In the genomic region with DNA sequence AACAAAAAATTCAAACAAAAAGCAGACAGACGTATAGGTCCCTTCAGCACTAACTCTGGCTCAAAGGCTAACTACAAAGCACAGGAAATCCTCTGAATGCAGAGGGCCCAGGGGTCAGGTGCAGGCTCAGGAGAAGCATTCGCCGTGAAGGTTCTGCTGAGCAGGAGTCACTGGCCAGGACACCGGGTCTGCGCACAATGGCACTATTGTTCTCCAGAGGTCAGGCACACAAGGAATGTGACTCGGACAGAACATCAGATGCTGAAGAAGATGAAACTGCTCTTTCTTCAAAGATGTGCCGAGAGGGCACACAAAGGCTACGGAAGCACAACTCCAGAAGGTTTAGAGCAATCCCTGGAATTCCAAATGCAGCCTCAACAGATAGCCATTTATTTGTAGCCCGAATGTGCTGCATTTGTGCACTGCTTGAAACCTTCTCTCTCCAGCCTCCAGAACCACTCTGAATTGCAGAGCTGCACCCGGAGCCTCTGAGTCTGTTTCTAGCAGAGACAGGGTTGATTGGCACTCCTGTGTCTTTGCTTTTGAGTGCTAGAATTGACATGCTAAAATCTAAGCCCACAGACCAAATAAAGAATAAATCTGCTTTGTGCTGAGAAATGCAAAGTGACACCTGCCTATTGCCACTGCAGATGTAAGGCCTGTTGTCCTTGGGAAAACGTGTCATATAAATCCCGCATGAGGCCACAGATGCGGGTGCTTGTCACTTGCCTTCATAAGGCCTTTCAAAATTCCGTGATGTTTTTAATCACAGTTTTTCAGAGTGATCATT, we compare ENCODE assay signal across 1 cellular context.
A peak's percentile ranks its signal among the peaks of the same experiment; 100 is the strongest.
TF ChIP-seq lines count a peak whose summit lies in the region.

No MANE protein-coding gene starts in this region.

TF ChIP-seq in HCT116, 20 proteins besides CTCF, POLR2A, EP300 and RAD21 (continued from another document):
- TF ChIP-seq REST (IDR thresholded peaks at IDR 0.05; ENCODE audit: low read depth) (no peak), ELF1 (IDR thresholded peaks at IDR 0.05; ENCODE audit: borderline replicate concordance, low read depth) (no peak), YY1 (IDR thresholded peaks at IDR 0.05; ENCODE audit: extremely low read depth, insufficient replicate concordance, low read depth, low read length) (no peak), SP1 (IDR thresholded peaks at IDR 0.05; ENCODE audit: low read depth) (peak; percentile 50; the same call in 1 of the 2 replicates), FOSL1 (IDR thresholded peaks at IDR 0.05; ENCODE audit: low read depth) (no peak), EZH2 (IDR thresholded peaks at IDR 0.05) (no peak), MAX (IDR thresholded peaks at IDR 0.05) (peak; percentile 18; the same call in 1 of the 2 replicates), EGR1 (IDR thresholded peaks at IDR 0.05; ENCODE audit: low read depth) (no peak), ZFX (IDR thresholded peaks at IDR 0.05) (no peak), CEBPB (IDR thresholded peaks at IDR 0.05; ENCODE audit: low read depth) (no peak), EZH2phosphoT487 (IDR thresholded peaks at IDR 0.05; ENCODE audit: borderline replicate concordance) (no peak), ZNF274 (IDR thresholded peaks at IDR 0.05; ENCODE audit: low read depth, low read length) (no peak), ZBTB33 (IDR thresholded peaks at IDR 0.05; ENCODE audit: extremely low read depth, insufficient replicate concordance, low read length) (no peak), SIN3A (IDR thresholded peaks at IDR 0.05; ENCODE audit: low read depth) (no peak)
TF ChIP-seq in HCT116: peak in this region for 4.
